Comparison of ENCODE assay signal across 38 cellular contexts in the genomic region with DNA sequence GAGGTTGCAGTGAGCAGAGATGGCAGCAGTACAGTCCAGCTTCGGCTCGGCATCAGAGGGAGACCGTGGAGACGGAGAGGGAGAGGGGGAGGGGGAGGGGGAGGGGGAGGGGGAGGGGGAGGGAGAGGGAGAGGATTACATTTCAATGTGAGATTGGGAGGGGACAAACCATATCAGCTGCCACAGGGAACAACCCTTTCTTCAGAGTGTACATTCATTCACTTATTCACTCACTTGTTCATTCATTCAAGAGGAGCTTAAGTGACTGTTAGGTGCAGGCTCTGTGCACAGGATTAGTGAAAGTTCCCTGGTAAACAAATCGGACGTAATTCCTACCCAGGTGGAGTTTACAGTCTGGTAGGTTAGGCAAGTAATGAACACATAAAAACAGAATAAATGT.
"Had no signal": no experiment of that assay in that cellular context is flagged by ENCODE, and none has a peak within 500 bp of the region (broad histone marks: within the 10 kb centered on the region; RNA-seq: fewer than 3 reads in every experiment).

No MANE protein-coding gene starts in this region.

- H3K9me3 Mint-ChIP-seq: activated CD4-positive, alpha-beta memory T cell treated with anti-CD3 and anti-CD28 coated beads, Interleukin-2, amount 10 ng/mL, durations not matched to agents 7 days and 5 days; activated CD4-positive, alpha-beta T cell treated with anti-CD3 and anti-CD28 coated beads, Interleukin-2, amount 10 ng/mL, durations not matched to agents 7 days and 5 days; activated naive CD4-positive, alpha-beta T cell treated with anti-CD3 and anti-CD28 coated beads, Interleukin-2, amount 10 ng/mL, durations not matched to agents 7 days and 5 days; activated naive CD4-positive, alpha-beta T cell treated with anti-CD3 and anti-CD28 coated beads, Interleukin-2, amount 50 U/mL, for 24 hours; activated naive CD8-positive, alpha-beta T cell treated with anti-CD3 and anti-CD28 coated beads, Interleukin-2, amount 10 ng/mL, durations not matched to agents 7 days and 5 days; activated naive CD8-positive, alpha-beta T cell treated with anti-CD3 and anti-CD28 coated beads, Interleukin-2, amount 50 U/mL, for 24 hours; activated T-cell treated with anti-CD3 and anti-CD28 coated beads, Interleukin-2, amount 50 U/mL, for 24 hours; activated T-helper 2 cell treated with anti-CD3 and anti-CD28 coated beads, Interferon-gamma antibody, Interleukin-2, Interleukin-4, amounts not matched to agents 10 μg/mL and 5 μg/mL and 100 μg/mL, durations not matched to agents 14 hours and 24 hours and 36 hours; central memory CD8-positive, alpha-beta T cell; T-helper 1 cell treated with Interleukin-12 subunit alpha and Interleukin-12 subunit beta and Interleukin-4 antibody, amounts not matched to agents 30 μg/mL and 1 μg/mL, for 36 hours; T-helper 2 cell treated with Interferon-gamma antibody and Interleukin-4, amounts not matched to agents 5 μg/mL and 100 μg/mL, for 36 hours had no signal

- H3K36me3 Mint-ChIP-seq: activated CD8-positive, alpha-beta memory T cell treated with anti-CD3 and anti-CD28 coated beads, Interleukin-2, amount 10 ng/mL, durations not matched to agents 7 days and 5 days; activated naive CD4-positive, alpha-beta T cell treated with anti-CD3 and anti-CD28 coated beads, Interleukin-2, amount 10 ng/mL, durations not matched to agents 7 days and 5 days; activated naive CD4-positive, alpha-beta T cell treated with anti-CD3 and anti-CD28 coated beads, Interleukin-2, amount 50 U/mL, for 24 hours; activated naive CD8-positive, alpha-beta T cell; activated naive CD8-positive, alpha-beta T cell treated with anti-CD3 and anti-CD28 coated beads, Interleukin-2, amount 10 ng/mL, durations not matched to agents 7 days and 5 days; brain had no signal

- H3K27me3 ChIP-seq: ascending aorta, cardiac muscle cell had no signal

- H3K4me3 Mint-ChIP-seq: activated CD4-positive, alpha-beta memory T cell treated with anti-CD3 and anti-CD28 coated beads, Interleukin-2, amount 10 ng/mL, durations not matched to agents 7 days and 5 days; activated CD4-positive, alpha-beta T cell treated with anti-CD3 and anti-CD28 coated beads for 36 hours; activated CD4-positive, alpha-beta T cell treated with anti-CD3 and anti-CD28 coated beads, Interleukin-2, amount 10 ng/mL, durations not matched to agents 7 days and 5 days; activated CD8-positive, alpha-beta memory T cell treated with anti-CD3 and anti-CD28 coated beads, Interleukin-2, amount 10 ng/mL, durations not matched to agents 7 days and 5 days; activated CD8-positive, alpha-beta T cell treated with anti-CD3 and anti-CD28 coated beads, Interleukin-2, amount 10 ng/mL, durations not matched to agents 7 days and 5 days; activated naive CD4-positive, alpha-beta T cell treated with anti-CD3 and anti-CD28 coated beads, Interleukin-2, amount 10 ng/mL, durations not matched to agents 7 days and 5 days; activated naive CD4-positive, alpha-beta T cell treated with anti-CD3 and anti-CD28 coated beads, Interleukin-2, amount 50 U/mL, for 24 hours; activated naive CD8-positive, alpha-beta T cell; activated naive CD8-positive, alpha-beta T cell treated with anti-CD3 and anti-CD28 coated beads, Interleukin-2, amount 10 ng/mL, durations not matched to agents 7 days and 5 days; activated naive CD8-positive, alpha-beta T cell treated with anti-CD3 and anti-CD28 coated beads, Interleukin-2, amount 50 U/mL, for 24 hours; activated T-cell treated with anti-CD3 and anti-CD28 coated beads, Interleukin-2, amount 50 U/mL, for 24 hours; brain; central memory CD8-positive, alpha-beta T cell; T-helper 1 cell treated with Interleukin-12 subunit alpha and Interleukin-12 subunit beta and Interleukin-4 antibody, amounts not matched to agents 30 μg/mL and 1 μg/mL, for 36 hours; T-helper 2 cell treated with Interferon-gamma antibody and Interleukin-4, amounts not matched to agents 5 μg/mL and 100 μg/mL, for 36 hours; WTC11 had no signal

- H3K27ac Mint-ChIP-seq: activated CD4-positive, alpha-beta memory T cell treated with anti-CD3 and anti-CD28 coated beads, Interleukin-2, amount 10 ng/mL, durations not matched to agents 7 days and 5 days; activated CD4-positive, alpha-beta T cell treated with anti-CD3 and anti-CD28 coated beads for 36 hours; activated CD4-positive, alpha-beta T cell treated with anti-CD3 and anti-CD28 coated beads, Interleukin-2, amount 10 ng/mL, durations not matched to agents 7 days and 5 days; activated CD8-positive, alpha-beta memory T cell treated with anti-CD3 and anti-CD28 coated beads, Interleukin-2, amount 10 ng/mL, durations not matched to agents 7 days and 5 days; activated CD8-positive, alpha-beta T cell treated with anti-CD3 and anti-CD28 coated beads, Interleukin-2, amount 10 ng/mL, durations not matched to agents 7 days and 5 days; activated naive CD4-positive, alpha-beta T cell treated with anti-CD3 and anti-CD28 coated beads, Interleukin-2, amount 10 ng/mL, durations not matched to agents 7 days and 5 days; activated naive CD4-positive, alpha-beta T cell treated with anti-CD3 and anti-CD28 coated beads, Interleukin-2, amount 50 U/mL, for 24 hours; activated naive CD8-positive, alpha-beta T cell; activated naive CD8-positive, alpha-beta T cell treated with anti-CD3 and anti-CD28 coated beads, Interleukin-2, amount 10 ng/mL, durations not matched to agents 7 days and 5 days; activated naive CD8-positive, alpha-beta T cell treated with anti-CD3 and anti-CD28 coated beads, Interleukin-2, amount 50 U/mL, for 24 hours; activated T-cell treated with anti-CD3 and anti-CD28 coated beads, Interleukin-2, amount 50 U/mL, for 24 hours; activated T-helper 2 cell treated with anti-CD3 and anti-CD28 coated beads, Interferon-gamma antibody, Interleukin-2, Interleukin-4, amounts not matched to agents 10 μg/mL and 5 μg/mL and 100 μg/mL, durations not matched to agents 14 hours and 24 hours and 36 hours; brain; T-helper 1 cell treated with Interleukin-12 subunit alpha and Interleukin-12 subunit beta and Interleukin-4 antibody, amounts not matched to agents 30 μg/mL and 1 μg/mL, for 36 hours; T-helper 2 cell treated with Interferon-gamma antibody and Interleukin-4, amounts not matched to agents 5 μg/mL and 100 μg/mL, for 36 hours; WTC11 had no signal

- H3K27ac ChIP-seq: ascending aorta, cardiac muscle cell, WERI-Rb-1 had no signal

- H3K27me3 Mint-ChIP-seq: brain had no signal

- DNase-seq: activated CD4-positive, alpha-beta memory T cell treated with anti-CD3 and anti-CD28 coated beads, Interleukin-2, amount 10 ng/mL, durations not matched to agents 7 days and 5 days; activated CD4-positive, alpha-beta T cell treated with anti-CD3 and anti-CD28 coated beads for 1 hour; activated CD4-positive, alpha-beta T cell treated with anti-CD3 and anti-CD28 coated beads for 36 hours; activated CD4-positive, alpha-beta T cell treated with anti-CD3 and anti-CD28 coated beads for 48 hours; activated CD4-positive, alpha-beta T cell treated with anti-CD3 and anti-CD28 coated beads, Interleukin-2, amount 10 ng/mL, durations not matched to agents 7 days and 5 days; activated CD4-positive, alpha-beta T cell treated with anti-CD3 and anti-CD28 coated beads, Interleukin-2, amount 50 U/mL, for 48 hours; activated CD4-positive, CD25-positive, alpha-beta regulatory T cell; activated CD8-positive, alpha-beta memory T cell treated with anti-CD3 and anti-CD28 coated beads for 24 hours; activated CD8-positive, alpha-beta memory T cell treated with anti-CD3 and anti-CD28 coated beads, Interleukin-2, amount 10 ng/mL, durations not matched to agents 7 days and 5 days; activated CD8-positive, alpha-beta memory T cell treated with anti-CD3 and anti-CD28 coated beads, Interleukin-2, amount 50 U/mL, for 48 hours; activated CD8-positive, alpha-beta T cell treated with anti-CD3 and anti-CD28 coated beads, Interleukin-2, amount 10 ng/mL, durations not matched to agents 7 days and 5 days; activated effector memory CD4-positive, alpha-beta T cell treated with Interleukin-2 at 50 U/mL for 16 hours; activated gamma-delta T cell; activated naive CD4-positive, alpha-beta T cell treated with anti-CD3 and anti-CD28 coated beads, Interleukin-2, amount 10 ng/mL, durations not matched to agents 7 days and 5 days; activated naive CD4-positive, alpha-beta T cell treated with Interleukin-2 at 50 U/mL for 16 hours; activated naive CD8-positive, alpha-beta T cell treated with anti-CD3 and anti-CD28 coated beads, Interleukin-2, amount 10 ng/mL, durations not matched to agents 7 days and 5 days; activated naive CD8-positive, alpha-beta T cell treated with anti-CD3 and anti-CD28 coated beads, Interleukin-2, amount 50 U/mL, for 24 hours; activated T-cell treated with anti-CD3 and anti-CD28 coated beads, Interleukin-2, amount 50 U/mL, for 24 hours; activated T-cell treated with anti-CD3 and anti-CD28 coated beads, Interleukin-2, amount 50 U/mL, for 48 hours; amygdala; anterior cingulate cortex; caudate nucleus; cerebellar nuclear complex; T-helper 1 cell; T-helper 2 cell; T-helper 9 cell; WERI-Rb-1 had no signal

- H3K4me1 ChIP-seq: ascending aorta had no signal

- ATAC-seq: activated CD4-positive, alpha-beta T cell treated with anti-CD3 and anti-CD28 coated beads for 36 hours; activated CD4-positive, CD25-positive, alpha-beta regulatory T cell treated with anti-CD3 and anti-CD28 coated beads, Interleukin-2, amount 50 U/mL, for 24 hours; activated CD8-positive, alpha-beta memory T cell treated with anti-CD3 and anti-CD28 coated beads, Interleukin-2, amount 10 ng/mL, durations not matched to agents 7 days and 5 days; activated CD8-positive, alpha-beta T cell treated with anti-CD3 and anti-CD28 coated beads, Interleukin-2, amount 10 ng/mL, durations not matched to agents 7 days and 5 days; activated naive CD8-positive, alpha-beta T cell treated with anti-CD3 and anti-CD28 coated beads, Interleukin-2, amount 50 U/mL, for 24 hours; WTC11 had no signal

- H3K36me3 ChIP-seq: ascending aorta, cardiac muscle cell, WERI-Rb-1 had no signal

- H3K4me3 ChIP-seq: ascending aorta, cardiac muscle cell had no signal

- H3K9me3 ChIP-seq: ascending aorta had no signal

- H3K4me1 Mint-ChIP-seq: activated CD4-positive, alpha-beta memory T cell treated with anti-CD3 and anti-CD28 coated beads, Interleukin-2, amount 10 ng/mL, durations not matched to agents 7 days and 5 days; activated CD4-positive, alpha-beta T cell treated with anti-CD3 and anti-CD28 coated beads, Interleukin-2, amount 10 ng/mL, durations not matched to agents 7 days and 5 days; activated CD8-positive, alpha-beta memory T cell treated with anti-CD3 and anti-CD28 coated beads, Interleukin-2, amount 10 ng/mL, durations not matched to agents 7 days and 5 days; activated naive CD4-positive, alpha-beta T cell treated with anti-CD3 and anti-CD28 coated beads, Interleukin-2, amount 50 U/mL, for 24 hours; WTC11 had no signal
